Comparison of ENCODE assay signal across 14 cellular contexts in the genomic region with DNA sequence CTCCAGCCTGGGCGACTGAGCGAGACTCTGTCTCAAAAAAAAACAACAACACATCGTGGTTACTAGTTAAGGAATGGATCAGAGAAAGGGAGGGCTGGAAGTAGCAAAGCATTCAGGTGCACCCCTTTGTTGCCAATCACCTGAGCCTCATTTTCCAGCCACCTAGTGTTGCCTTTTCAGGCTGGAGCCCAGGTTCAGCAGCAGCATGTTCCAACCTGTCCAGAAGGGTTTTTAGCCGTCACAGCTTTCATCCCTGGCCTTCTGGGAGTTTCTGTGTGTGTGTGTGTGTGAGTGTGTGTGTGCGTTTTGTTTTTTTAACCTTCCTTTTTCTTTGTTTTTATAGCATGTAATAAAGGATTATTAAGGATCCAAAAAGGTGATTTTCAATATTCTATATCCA.
A peak's percentile ranks its signal among the peaks of the same experiment; 100 is the strongest.
DNase-seq lines count a peak whose midpoint lies in the region; ATAC-seq and TF ChIP-seq lines count a peak whose summit lies in the region.
"Had no signal": no experiment of that assay in that cellular context is flagged by ENCODE, and none has a peak within 500 bp of the region (broad histone marks: within the 10 kb centered on the region; RNA-seq: fewer than 3 reads in every experiment).

No MANE protein-coding gene starts in this region.

- H3K27ac Mint-ChIP-seq in glutamatergic neuron (ENCODE audit: unreplicated experiment), result peak overlapping the region; percentile 65
- H3K27ac Mint-ChIP-seq: activated B cell treated with CpG ODN at 0.5 μM for 24 hours; CD8-positive, alpha-beta T cell had no signal

- DNase-seq in NCI-H526 (lab: John Stamatoyannopoulos, UW) (peak; percentile 18 to 32), NCI-H526 treated with DMSO at 0.1 percent for 48 hours (lab: John Stamatoyannopoulos, UW) (no peak), glutamatergic neuron (no peak), ecto neural progenitor cell (ENCODE audit: low spot score) (no peak), cerebellum (ENCODE audit: low spot score) (no peak)
- no peak for DNase-seq in activated CD4-positive, CD25-positive, alpha-beta regulatory T cell treated with anti-CD3 and anti-CD28 coated beads, Interleukin-2, amount 50 U/mL, for 72 hours
- DNase-seq: activated B cell treated with CpG ODN at 0.5 μM for 24 hours; activated effector memory CD4-positive, alpha-beta T cell treated with anti-CD3 and anti-CD28 coated beads, Interleukin-2, amount 50 U/mL, for 16 hours; CD8-positive, alpha-beta T cell; cortex of kidney; left colon; ovary had no signal

- H3K27ac ChIP-seq in angular gyrus (ENCODE audit: low read depth, low read length), result peak overlapping the region; percentile 75
- H3K27ac ChIP-seq: ovary had no signal

- peaks cover 15% of the 10 kb centered on the region for H3K4me1 Mint-ChIP-seq in glutamatergic neuron (ENCODE audit: low read depth, unreplicated experiment)

- H3K36me3 Mint-ChIP-seq in glutamatergic neuron (ENCODE audit: unreplicated experiment), result no peaks in the 10 kb centered on the region

- no peak for ATAC-seq in GM21737 (IDR thresholded peaks at IDR 0.05; ENCODE audit: unreplicated experiment)
- ATAC-seq: CD8-positive, alpha-beta T cell; left colon had no signal

- no peak for TF ChIP-seq CTCF in glutamatergic neuron (IDR thresholded peaks at IDR 0.05; ENCODE audit: partially characterized antibody, unreplicated experiment)

- peaks cover 1% of the 10 kb centered on the region for H3K9me3 Mint-ChIP-seq in glutamatergic neuron (ENCODE audit: unreplicated experiment)
- H3K9me3 Mint-ChIP-seq: activated B cell treated with CpG ODN at 0.5 μM for 24 hours; CD8-positive, alpha-beta T cell had no signal

- no peak overlapping the region for H3K4me3 Mint-ChIP-seq in glutamatergic neuron (ENCODE audit: unreplicated experiment)
- H3K4me3 Mint-ChIP-seq: activated B cell treated with CpG ODN at 0.5 μM for 24 hours; CD8-positive, alpha-beta T cell had no signal

- peaks cover 5% of the 10 kb centered on the region for H3K27me3 Mint-ChIP-seq in glutamatergic neuron (ENCODE audit: unreplicated experiment)
- H3K27me3 Mint-ChIP-seq: activated B cell treated with CpG ODN at 0.5 μM for 24 hours had no signal

Comparison
In these comparisons a context has a peak if more than half of its experiments do, and no peak if none do; other contexts are left out.
1. DNase-seq: peak in NCI-H526 (2 of 2); none in NCI-H526 treated with DMSO at 0.1 percent for 48 hours (single experiment), glutamatergic neuron (single experiment), ecto neural progenitor cell (single experiment), activated CD4-positive, CD25-positive, alpha-beta regulatory T cell treated with anti-CD3 and anti-CD28 coated beads, Interleukin-2, amount 50 U/mL, for 72 hours (single experiment) and cerebellum (single experiment).